ENCODE assay signal across 1 cellular context in the genomic region with DNA sequence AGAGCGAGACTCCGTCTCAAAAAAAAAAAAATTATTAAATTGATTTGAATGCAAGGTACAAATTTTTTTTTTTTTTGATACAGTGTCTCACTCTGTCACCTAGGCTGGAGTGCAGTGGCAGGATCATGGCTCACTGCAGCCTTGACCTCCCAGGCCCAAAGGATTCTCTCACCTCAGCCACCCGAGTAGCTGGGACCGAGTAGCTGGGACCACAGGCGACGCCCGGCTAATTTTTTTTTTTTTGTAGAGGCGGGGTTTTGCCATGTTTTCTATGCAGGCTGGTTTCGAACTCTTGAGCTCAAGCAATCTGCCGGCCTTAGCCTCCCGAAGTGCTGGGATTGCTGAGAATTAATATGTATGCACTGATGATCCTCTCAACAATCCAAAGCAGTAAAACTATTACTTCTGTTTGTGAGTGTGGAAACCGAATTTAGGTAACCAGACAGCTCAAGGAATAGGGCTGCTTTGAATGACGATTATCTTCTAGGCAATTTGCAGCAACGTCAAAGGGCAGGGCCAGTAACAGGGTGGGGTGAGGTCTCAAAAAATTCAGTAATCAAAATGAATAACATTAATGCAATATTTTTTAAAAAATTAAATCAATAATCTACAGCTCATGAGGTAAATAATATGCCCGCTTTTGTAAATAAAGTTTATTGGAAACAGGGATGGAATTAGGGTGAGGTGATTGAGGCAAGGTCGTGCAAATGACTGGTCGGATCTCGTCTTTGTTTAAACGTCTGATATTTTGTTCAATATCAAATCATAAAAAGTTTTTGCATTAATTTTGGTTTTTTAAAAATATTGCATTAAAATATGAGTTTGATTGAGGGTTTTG.
A peak's percentile ranks its signal among the peaks of the same experiment; 100 is the strongest.
TF ChIP-seq lines count a peak whose summit lies in the region.

No MANE protein-coding gene starts in this region.

TF ChIP-seq in K562, 482 proteins besides CTCF, POLR2A, EP300 and RAD21 (continues in another document):
- TF ChIP-seq, protein P1, sequence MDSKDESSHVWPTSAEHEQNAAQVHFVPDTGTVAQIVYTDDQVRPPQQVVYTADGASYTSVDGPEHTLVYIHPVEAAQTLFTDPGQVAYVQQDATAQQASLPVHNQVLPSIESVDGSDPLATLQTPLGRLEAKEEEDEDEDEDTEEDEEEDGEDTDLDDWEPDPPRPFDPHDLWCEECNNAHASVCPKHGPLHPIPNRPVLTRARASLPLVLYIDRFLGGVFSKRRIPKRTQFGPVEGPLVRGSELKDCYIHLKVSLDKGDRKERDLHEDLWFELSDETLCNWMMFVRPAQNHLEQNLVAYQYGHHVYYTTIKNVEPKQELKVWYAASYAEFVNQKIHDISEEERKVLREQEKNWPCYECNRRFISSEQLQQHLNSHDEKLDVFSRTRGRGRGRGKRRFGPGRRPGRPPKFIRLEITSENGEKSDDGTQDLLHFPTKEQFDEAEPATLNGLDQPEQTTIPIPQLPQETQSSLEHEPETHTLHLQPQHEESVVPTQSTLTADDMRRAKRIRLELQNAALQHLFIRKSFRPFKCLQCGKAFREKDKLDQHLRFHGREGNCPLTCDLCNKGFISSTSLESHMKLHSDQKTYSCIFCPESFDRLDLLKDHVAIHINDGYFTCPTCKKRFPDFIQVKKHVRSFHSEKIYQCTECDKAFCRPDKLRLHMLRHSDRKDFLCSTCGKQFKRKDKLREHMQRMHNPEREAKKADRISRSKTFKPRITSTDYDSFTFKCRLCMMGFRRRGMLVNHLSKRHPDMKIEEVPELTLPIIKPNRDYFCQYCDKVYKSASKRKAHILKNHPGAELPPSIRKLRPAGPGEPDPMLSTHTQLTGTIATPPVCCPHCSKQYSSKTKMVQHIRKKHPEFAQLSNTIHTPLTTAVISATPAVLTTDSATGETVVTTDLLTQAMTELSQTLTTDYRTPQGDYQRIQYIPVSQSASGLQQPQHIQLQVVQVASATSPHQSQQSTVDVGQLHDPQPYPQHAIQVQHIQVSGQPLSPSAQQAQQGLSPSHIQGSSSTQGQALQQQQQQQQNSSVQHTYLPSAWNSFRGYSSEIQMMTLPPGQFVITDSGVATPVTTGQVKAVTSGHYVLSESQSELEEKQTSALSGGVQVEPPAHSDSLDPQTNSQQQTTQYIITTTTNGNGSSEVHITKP (IDR thresholded peaks at IDR 0.05; ENCODE audit: partially characterized antibody): peak; percentile 6
- TF ChIP-seq CREM (IDR thresholded peaks at IDR 0.05; ENCODE audit: low read depth) (peak; percentile 93), MEIS2 (IDR thresholded peaks at IDR 0.05; ENCODE audit: partially characterized antibody) (no peak), ZNF175 (CRISPR knock-in tag; IDR thresholded peaks at IDR 0.05; ENCODE audit: low read depth) (no peak), CREB1 (IDR thresholded peaks at IDR 0.05) (peak; percentile 88), CREB1 (CRISPR knock-in tag; IDR thresholded peaks at IDR 0.05) (no peak), GTF2E2 (tag; IDR thresholded peaks at IDR 0.05) (0 out of 2 replicates have a peak, but pooled peaks have one; percentile 69), ARID2 (IDR thresholded peaks at IDR 0.05) (no peak), FOXK2 (conservative IDR thresholded peaks at IDR 0.05 in 1 of 2, IDR thresholded peaks at IDR 0.05 in 1 of 2; ENCODE audit: low read depth in 2 of 2) (peak; percentile 42 to 53; a peak in 2 of 4 replicates), PHF20 (IDR thresholded peaks at IDR 0.05; ENCODE audit: partially characterized antibody) (peak; percentile 65), ZNF384 (IDR thresholded peaks at IDR 0.05; ENCODE audit: low read depth, low read length) (peak; percentile 83), SMARCA5 (IDR thresholded peaks at IDR 0.05) (no peak), ZNF589 (CRISPR knock-in tag; IDR thresholded peaks at IDR 0.05; ENCODE audit: low read depth) (no peak), E2F3 (CRISPR knock-in tag; IDR thresholded peaks at IDR 0.05) (no peak), SPI1 (IDR thresholded peaks at IDR 0.05; ENCODE audit: borderline replicate concordance, low read depth, low read length) (no peak), RFX5 (IDR thresholded peaks at IDR 0.05; ENCODE audit: low read depth, low read length) (no peak), SMARCA4 (IDR thresholded peaks at IDR 0.05) (no peak; the same call in 1 of the 2 replicates), PCBP2 (IDR thresholded peaks at IDR 0.05; ENCODE audit: low read depth, low read length, poor library complexity, severe bottlenecking) (no peak), MTA1 (IDR thresholded peaks at IDR 0.05; ENCODE audit: borderline replicate concordance) (peak; percentile 88), BRD9 (IDR thresholded peaks at IDR 0.05; ENCODE audit: low read depth, partially characterized antibody) (no peak), C11orf30 (IDR thresholded peaks at IDR 0.05; ENCODE audit: low read depth) (peak; percentile 28; the same call in 1 of the 2 replicates), ZNF121 (CRISPR knock-in tag; conservative IDR thresholded peaks at IDR 0.05) (no peak), ZNF586 (CRISPR knock-in tag; conservative IDR thresholded peaks at IDR 0.05) (no peak), TAF1 (IDR thresholded peaks at IDR 0.05; ENCODE audit: control insufficient read depth, extremely low read depth, insufficient read depth, low read length, severe bottlenecking) (no peak), DPF2 (IDR thresholded peaks at IDR 0.05) (peak; percentile 20; the same call in 1 of the 2 replicates), ZNF184 (CRISPR knock-in tag; IDR thresholded peaks at IDR 0.05) (no peak), BRD4 (IDR thresholded peaks at IDR 0.05) (no peak), CEBPB (tag; IDR thresholded peaks at IDR 0.05) (no peak), ETV1 (tag; conservative IDR thresholded peaks at IDR 0.05; ENCODE audit: low read depth) (no peak), RCOR1 (IDR thresholded peaks at IDR 0.05; ENCODE audit: borderline replicate concordance in 1 of 2, low read depth in 2 of 2, low read length in 2 of 2) (no peak), RBM22 (IDR thresholded peaks at IDR 0.05; ENCODE audit: low read depth, low read length, poor library complexity, severe bottlenecking) (no peak), TCF3 (CRISPR knock-in tag; IDR thresholded peaks at IDR 0.05) (no peak), ATF1 (CRISPR knock-in tag; IDR thresholded peaks at IDR 0.05) (no peak), ATF1 (tag; IDR thresholded peaks at IDR 0.05) (peak; percentile 78), KAT8 (IDR thresholded peaks at IDR 0.05; ENCODE audit: low read depth) (0 out of 2 replicates have a peak, but pooled peaks have one; percentile 10)
- TF ChIP-seq, protein P2, sequence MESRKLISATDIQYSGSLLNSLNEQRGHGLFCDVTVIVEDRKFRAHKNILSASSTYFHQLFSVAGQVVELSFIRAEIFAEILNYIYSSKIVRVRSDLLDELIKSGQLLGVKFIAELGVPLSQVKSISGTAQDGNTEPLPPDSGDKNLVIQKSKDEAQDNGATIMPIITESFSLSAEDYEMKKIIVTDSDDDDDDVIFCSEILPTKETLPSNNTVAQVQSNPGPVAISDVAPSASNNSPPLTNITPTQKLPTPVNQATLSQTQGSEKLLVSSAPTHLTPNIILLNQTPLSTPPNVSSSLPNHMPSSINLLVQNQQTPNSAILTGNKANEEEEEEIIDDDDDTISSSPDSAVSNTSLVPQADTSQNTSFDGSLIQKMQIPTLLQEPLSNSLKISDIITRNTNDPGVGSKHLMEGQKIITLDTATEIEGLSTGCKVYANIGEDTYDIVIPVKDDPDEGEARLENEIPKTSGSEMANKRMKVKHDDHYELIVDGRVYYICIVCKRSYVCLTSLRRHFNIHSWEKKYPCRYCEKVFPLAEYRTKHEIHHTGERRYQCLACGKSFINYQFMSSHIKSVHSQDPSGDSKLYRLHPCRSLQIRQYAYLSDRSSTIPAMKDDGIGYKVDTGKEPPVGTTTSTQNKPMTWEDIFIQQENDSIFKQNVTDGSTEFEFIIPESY (CRISPR knock-in tag; IDR thresholded peaks at IDR 0.05): 0 out of 2 replicates have a peak, but pooled peaks have one; percentile 3
- TF ChIP-seq, protein P3, sequence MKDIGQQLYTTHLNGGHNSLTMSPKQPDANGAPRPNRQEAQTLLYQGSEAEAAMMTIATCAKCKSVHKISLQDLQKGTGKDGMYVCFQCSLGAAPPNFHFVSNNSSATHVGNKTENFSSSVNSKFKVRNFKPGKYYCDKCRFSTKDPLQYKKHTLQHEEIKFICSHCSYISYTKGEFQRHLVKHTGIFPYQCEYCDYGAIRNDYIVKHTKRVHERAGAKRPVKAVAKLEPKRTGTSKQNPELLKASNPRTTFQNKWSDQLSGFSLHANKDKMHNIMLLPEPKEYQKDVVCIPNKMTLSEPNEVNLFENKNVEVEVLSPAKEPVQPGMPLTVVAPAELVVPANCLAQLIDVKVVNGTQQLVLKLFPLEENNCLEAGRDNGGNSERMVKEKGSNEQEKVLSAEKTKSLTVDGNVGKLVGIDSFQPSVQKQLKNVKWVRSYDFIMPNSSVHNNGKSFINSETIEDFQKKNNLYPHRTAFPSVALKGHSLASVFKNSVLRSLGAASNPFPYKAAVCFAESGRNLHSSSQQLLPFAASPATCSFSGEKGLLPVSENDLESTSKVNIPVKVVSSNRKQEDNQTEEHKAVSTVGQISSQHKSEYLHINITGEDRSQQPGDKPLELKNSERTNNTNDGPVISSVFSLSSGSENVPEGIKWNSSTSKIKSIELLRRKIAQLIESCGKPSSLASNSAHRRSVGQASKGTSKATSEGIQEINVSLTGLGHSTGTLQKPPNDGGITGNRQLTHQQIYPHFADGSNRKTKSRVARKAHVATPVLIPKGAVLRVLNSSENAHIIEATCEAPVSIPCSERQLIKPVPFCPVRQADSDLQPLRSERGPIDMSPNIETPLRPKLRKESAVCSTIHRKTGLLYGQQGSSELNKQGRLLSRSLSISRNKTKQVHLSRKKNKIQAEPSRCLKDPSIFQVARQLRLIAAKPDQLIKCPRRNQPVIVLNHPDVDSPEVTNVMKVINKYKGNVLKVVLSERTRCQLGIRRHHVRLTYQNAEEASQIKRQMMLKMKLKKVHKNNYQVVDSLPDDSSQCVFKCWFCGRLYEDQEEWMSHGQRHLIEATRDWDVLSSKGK (CRISPR knock-in tag; IDR thresholded peaks at IDR 0.05): no peak
- TF ChIP-seq, protein P4, sequence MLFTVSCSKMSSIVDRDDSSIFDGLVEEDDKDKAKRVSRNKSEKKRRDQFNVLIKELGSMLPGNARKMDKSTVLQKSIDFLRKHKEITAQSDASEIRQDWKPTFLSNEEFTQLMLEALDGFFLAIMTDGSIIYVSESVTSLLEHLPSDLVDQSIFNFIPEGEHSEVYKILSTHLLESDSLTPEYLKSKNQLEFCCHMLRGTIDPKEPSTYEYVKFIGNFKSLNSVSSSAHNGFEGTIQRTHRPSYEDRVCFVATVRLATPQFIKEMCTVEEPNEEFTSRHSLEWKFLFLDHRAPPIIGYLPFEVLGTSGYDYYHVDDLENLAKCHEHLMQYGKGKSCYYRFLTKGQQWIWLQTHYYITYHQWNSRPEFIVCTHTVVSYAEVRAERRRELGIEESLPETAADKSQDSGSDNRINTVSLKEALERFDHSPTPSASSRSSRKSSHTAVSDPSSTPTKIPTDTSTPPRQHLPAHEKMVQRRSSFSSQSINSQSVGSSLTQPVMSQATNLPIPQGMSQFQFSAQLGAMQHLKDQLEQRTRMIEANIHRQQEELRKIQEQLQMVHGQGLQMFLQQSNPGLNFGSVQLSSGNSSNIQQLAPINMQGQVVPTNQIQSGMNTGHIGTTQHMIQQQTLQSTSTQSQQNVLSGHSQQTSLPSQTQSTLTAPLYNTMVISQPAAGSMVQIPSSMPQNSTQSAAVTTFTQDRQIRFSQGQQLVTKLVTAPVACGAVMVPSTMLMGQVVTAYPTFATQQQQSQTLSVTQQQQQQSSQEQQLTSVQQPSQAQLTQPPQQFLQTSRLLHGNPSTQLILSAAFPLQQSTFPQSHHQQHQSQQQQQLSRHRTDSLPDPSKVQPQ (CRISPR knock-in tag; IDR thresholded peaks at IDR 0.05; ENCODE audit: borderline replicate concordance): no peak
- TF ChIP-seq, protein P5, sequence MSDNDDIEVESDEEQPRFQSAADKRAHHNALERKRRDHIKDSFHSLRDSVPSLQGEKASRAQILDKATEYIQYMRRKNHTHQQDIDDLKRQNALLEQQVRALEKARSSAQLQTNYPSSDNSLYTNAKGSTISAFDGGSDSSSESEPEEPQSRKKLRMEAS (CRISPR knock-in tag; IDR thresholded peaks at IDR 0.05): no peak
- TF ChIP-seq, protein P6, sequence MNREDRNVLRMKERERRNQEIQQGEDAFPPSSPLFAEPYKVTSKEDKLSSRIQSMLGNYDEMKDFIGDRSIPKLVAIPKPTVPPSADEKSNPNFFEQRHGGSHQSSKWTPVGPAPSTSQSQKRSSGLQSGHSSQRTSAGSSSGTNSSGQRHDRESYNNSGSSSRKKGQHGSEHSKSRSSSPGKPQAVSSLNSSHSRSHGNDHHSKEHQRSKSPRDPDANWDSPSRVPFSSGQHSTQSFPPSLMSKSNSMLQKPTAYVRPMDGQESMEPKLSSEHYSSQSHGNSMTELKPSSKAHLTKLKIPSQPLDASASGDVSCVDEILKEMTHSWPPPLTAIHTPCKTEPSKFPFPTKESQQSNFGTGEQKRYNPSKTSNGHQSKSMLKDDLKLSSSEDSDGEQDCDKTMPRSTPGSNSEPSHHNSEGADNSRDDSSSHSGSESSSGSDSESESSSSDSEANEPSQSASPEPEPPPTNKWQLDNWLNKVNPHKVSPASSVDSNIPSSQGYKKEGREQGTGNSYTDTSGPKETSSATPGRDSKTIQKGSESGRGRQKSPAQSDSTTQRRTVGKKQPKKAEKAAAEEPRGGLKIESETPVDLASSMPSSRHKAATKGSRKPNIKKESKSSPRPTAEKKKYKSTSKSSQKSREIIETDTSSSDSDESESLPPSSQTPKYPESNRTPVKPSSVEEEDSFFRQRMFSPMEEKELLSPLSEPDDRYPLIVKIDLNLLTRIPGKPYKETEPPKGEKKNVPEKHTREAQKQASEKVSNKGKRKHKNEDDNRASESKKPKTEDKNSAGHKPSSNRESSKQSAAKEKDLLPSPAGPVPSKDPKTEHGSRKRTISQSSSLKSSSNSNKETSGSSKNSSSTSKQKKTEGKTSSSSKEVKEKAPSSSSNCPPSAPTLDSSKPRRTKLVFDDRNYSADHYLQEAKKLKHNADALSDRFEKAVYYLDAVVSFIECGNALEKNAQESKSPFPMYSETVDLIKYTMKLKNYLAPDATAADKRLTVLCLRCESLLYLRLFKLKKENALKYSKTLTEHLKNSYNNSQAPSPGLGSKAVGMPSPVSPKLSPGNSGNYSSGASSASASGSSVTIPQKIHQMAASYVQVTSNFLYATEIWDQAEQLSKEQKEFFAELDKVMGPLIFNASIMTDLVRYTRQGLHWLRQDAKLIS (CRISPR knock-in tag; IDR thresholded peaks at IDR 0.05): no peak
- TF ChIP-seq, protein P7, sequence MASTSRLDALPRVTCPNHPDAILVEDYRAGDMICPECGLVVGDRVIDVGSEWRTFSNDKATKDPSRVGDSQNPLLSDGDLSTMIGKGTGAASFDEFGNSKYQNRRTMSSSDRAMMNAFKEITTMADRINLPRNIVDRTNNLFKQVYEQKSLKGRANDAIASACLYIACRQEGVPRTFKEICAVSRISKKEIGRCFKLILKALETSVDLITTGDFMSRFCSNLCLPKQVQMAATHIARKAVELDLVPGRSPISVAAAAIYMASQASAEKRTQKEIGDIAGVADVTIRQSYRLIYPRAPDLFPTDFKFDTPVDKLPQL (IDR thresholded peaks at IDR 0.05; ENCODE audit: extremely low read depth, insufficient read length): no peak
